ENCODE assay signal across 13 cellular contexts in genomic region chr10:47871485-47872180, GRCh38. TPM values are rescaled to one million over a fixed set of nuclear protein-coding genes. Genes with fewer than 3 reads are reported as not detected.
"Had no signal": no experiment of that assay in that cellular context is flagged by ENCODE, and none has a peak within 500 bp of the region (broad histone marks: within the 10 kb centered on the region; RNA-seq: fewer than 3 reads in every experiment).

No MANE protein-coding gene starts in this region.

RNA-seq across cellular contexts. Expression of gene NPY4R2, which starts 46.8 kb away (rescaled TPM):
- total RNA-seq: naive thymus-derived CD4-positive, alpha-beta T cell; natural killer cell; osteoblast; ovary; progenitor cell of endocrine pancreas; psoas muscle; sciatic nerve; smooth muscle cell; spleen; uterus had no signal
- polyA plus RNA-seq: naive thymus-derived CD4-positive, alpha-beta T cell; neural cell; ovary; psoas muscle; smooth muscle cell; spleen; thymus; urinary bladder had no signal
